ENCODE assay signal across 8 cellular contexts in genomic region chr3:149813367-149814281, GRCh38. TPM values are rescaled to one million over a fixed set of nuclear protein-coding genes. Genes with fewer than 3 reads are reported as not detected.
DNase-seq lines count a peak whose midpoint lies in the region; ATAC-seq and TF ChIP-seq lines count a peak whose summit lies in the region.

No MANE protein-coding gene starts in this region.

- peak overlapping the region; percentile 92 for H3K56ac ChIP-seq in mesendoderm (ENCODE audit: low read length)

- H3K27me3 ChIP-seq in HUES64 (ENCODE audit: insufficient read depth, low read length) = no peaks in the 10 kb centered on the region
- H3K27me3 ChIP-seq in endodermal cell (ENCODE audit: control insufficient read depth, insufficient read depth, low read length, poor library complexity, severe bottlenecking) = no peaks in the 10 kb centered on the region
- no peaks in the 10 kb centered on the region for H3K27me3 ChIP-seq in mesendoderm (ENCODE audit: insufficient read depth, low read length, poor library complexity)
- H3K27me3 ChIP-seq in thymus (ENCODE audit: control insufficient read depth, insufficient read depth) = no peaks in the 10 kb centered on the region

- WGBS in HUES64 = 3% methylated on average over 29 of the region's 29 CpGs
- WGBS in endodermal cell (ENCODE audit: insufficient coverage in 1 of 2, insufficient read length in 1 of 2), 2 experiments = 2% methylated on average over 17 to 29 of the region's 29 CpGs
- no CpG with 5 or more reads among the region's 29 CpGs for WGBS in mesendoderm (ENCODE audit: extremely low coverage, insufficient coverage, low lambda C conversion rate)
- under 1% methylated on average over 29 of the region's 29 CpGs for WGBS in thymus

- H3K9ac ChIP-seq in HUES64 (ENCODE audit: low read depth, low read length) (peak overlapping the region; percentile 85), endodermal cell (ENCODE audit: extremely low read depth, low read length, poor library complexity, severe bottlenecking) (peak overlapping the region; percentile 21), mesendoderm (ENCODE audit: low read length) (peak overlapping the region; percentile 83)

- peak overlapping the region; percentile 98 for H3K27ac Mint-ChIP-seq in endodermal cell

- H3K79me2 ChIP-seq in mesendoderm (ENCODE audit: control insufficient read depth, insufficient read depth, low read length) = peaks cover 24% of the 10 kb centered on the region

- H4K8ac ChIP-seq in mesendoderm (ENCODE audit: low read depth, low read length) = no peak overlapping the region

- peak overlapping the region; percentile 5 for H3K18ac ChIP-seq in mesendoderm (ENCODE audit: low read length)

- H3K4me1 ChIP-seq in HUES64 (ENCODE audit: insufficient read depth, low read length) (peaks cover 16% of the 10 kb centered on the region), endodermal cell (ENCODE audit: control insufficient read depth, insufficient read depth, low read length) (no peaks in the 10 kb centered on the region), mesendoderm (ENCODE audit: control insufficient read depth, low read depth, low read length) (no peaks in the 10 kb centered on the region), thymus (ENCODE audit: control insufficient read depth, insufficient read depth, low read length) (peaks cover 6% of the 10 kb centered on the region)

- peaks cover 3% of the 10 kb centered on the region for H3K79me1 ChIP-seq in mesendoderm (ENCODE audit: low read length)

- peaks cover 18% of the 10 kb centered on the region for H3K4me1 Mint-ChIP-seq in endodermal cell

- H3K9me3 Mint-ChIP-seq in endodermal cell = no peaks in the 10 kb centered on the region

- peak overlapping the region; percentile 91 for H3K4me3 Mint-ChIP-seq in endodermal cell

- H2BK15ac ChIP-seq in mesendoderm (replicated peaks; ENCODE audit: low read depth) = no peak overlapping the region

- H3K36me3 ChIP-seq in HUES64 (ENCODE audit: insufficient read depth, low read length) = no peaks in the 10 kb centered on the region
- no peaks in the 10 kb centered on the region for H3K36me3 ChIP-seq in endodermal cell (ENCODE audit: control insufficient read depth, insufficient read depth, low read length)
- H3K36me3 ChIP-seq in mesendoderm (ENCODE audit: control insufficient read depth, insufficient read depth, low read length) = no peaks in the 10 kb centered on the region
- no peaks in the 10 kb centered on the region for H3K36me3 ChIP-seq in thymus (ENCODE audit: control insufficient read depth, insufficient read depth)

- TF ChIP-seq CTCF in VCaP (conservative IDR thresholded peaks at IDR 0.05) (no peak), endodermal cell (conservative IDR thresholded peaks at IDR 0.05) (no peak)

- H3K4ac ChIP-seq in mesendoderm (ENCODE audit: low read depth, low read length) = no peak overlapping the region

- DNase-seq in GM04503 (ENCODE audit: low read depth) = peak; percentile 11
- DNase-seq in endodermal cell = peak; percentile 71
- DNase-seq in mesendoderm = peak; percentile 78
- DNase-seq in MV-4-11 (lab: John Stamatoyannopoulos, UW) = no peak

- H3K27me3 Mint-ChIP-seq in endodermal cell (ENCODE audit: insufficient read depth) = no peaks in the 10 kb centered on the region

- peak overlapping the region; percentile 84 for H3K27ac ChIP-seq in HUES64 (ENCODE audit: low read depth, low read length)
- H3K27ac ChIP-seq in VCaP = peak overlapping the region; percentile 96
- H3K27ac ChIP-seq in endodermal cell (ENCODE audit: low read depth, low read length) = peak overlapping the region; percentile 54
- peak overlapping the region; percentile 67 for H3K27ac ChIP-seq in mesendoderm (ENCODE audit: low read depth, low read length)
- peak overlapping the region; percentile 96 for H3K27ac ChIP-seq in thymus (ENCODE audit: low read depth)

- no peak overlapping the region for H2BK120ac ChIP-seq in mesendoderm (ENCODE audit: low read depth, low read length)

- peak overlapping the region; percentile 91 for H3K4me3 ChIP-seq in HUES64 (ENCODE audit: low read length)
- peak overlapping the region; percentile 89 for H3K4me3 ChIP-seq in endodermal cell (ENCODE audit: low read length)
- peak overlapping the region; percentile 63 for H3K4me3 ChIP-seq in mesendoderm (ENCODE audit: low read length)
- H3K4me3 ChIP-seq in thymus (ENCODE audit: low read length) = peak overlapping the region; percentile 75

- peak; percentile 14 for ATAC-seq in GM21619 (IDR thresholded peaks at IDR 0.05; ENCODE audit: unreplicated experiment)

- H3K4me2 ChIP-seq in mesendoderm (ENCODE audit: low read length) = peak overlapping the region; percentile 65

- H3K23ac ChIP-seq in mesendoderm (ENCODE audit: low read length) = no peak overlapping the region

- no peaks in the 10 kb centered on the region for H3K9me3 ChIP-seq in HUES64 (ENCODE audit: insufficient read depth, low read depth, low read length)
- H3K9me3 ChIP-seq in endodermal cell (ENCODE audit: control insufficient read depth, low read length) = no peaks in the 10 kb centered on the region
- no peaks in the 10 kb centered on the region for H3K9me3 ChIP-seq in thymus (ENCODE audit: control insufficient read depth)

- no peak overlapping the region for H4K5ac ChIP-seq in mesendoderm (ENCODE audit: low read length)

- peaks cover 3% of the 10 kb centered on the region for H3K36me3 Mint-ChIP-seq in endodermal cell (ENCODE audit: low read depth)

- no peak overlapping the region for H2BK5ac ChIP-seq in mesendoderm (ENCODE audit: low read length)

- no peak overlapping the region for H2AK5ac ChIP-seq in mesendoderm (ENCODE audit: low read length)

RNA-seq across cellular contexts. Expression of gene RNF13, which starts 0.6 kb away (rescaled TPM):
- 26.8 TPM for polyA plus RNA-seq in HUES64 (2013, experiment 1 of 2)
- polyA plus RNA-seq in HUES64 (2013, experiment 2 of 2) = 29.9 TPM
- 10 to 100 TPM; 21.3 to 32.7 TPM for total RNA-seq in endodermal cell
- polyA plus RNA-seq in endodermal cell (2013, experiment 1 of 2) = 36.0 TPM
- polyA plus RNA-seq in endodermal cell (2013, experiment 2 of 2) = 33.9 TPM
- 31.8 TPM for polyA plus RNA-seq in mesendoderm (2013, experiment 1 of 2)
- 34.6 TPM for polyA plus RNA-seq in mesendoderm (2013, experiment 2 of 2)
- 57.2 TPM for polyA plus RNA-seq in thymus

RNA-seq across cellular contexts. Expression of gene ANKUB1, which starts 21.3 kb away (rescaled TPM):
- polyA plus RNA-seq in HUES64 (2013, experiment 1 of 2) = not detected
- not detected for polyA plus RNA-seq in HUES64 (2013, experiment 2 of 2)
- total RNA-seq in endodermal cell = not detected
- not detected for polyA plus RNA-seq in endodermal cell (2013, experiment 1 of 2)
- not detected for polyA plus RNA-seq in endodermal cell (2013, experiment 2 of 2)
- not detected for polyA plus RNA-seq in mesendoderm (2013, experiment 1 of 2)
- polyA plus RNA-seq in mesendoderm (2013, experiment 2 of 2) = not detected
- not detected for polyA plus RNA-seq in thymus

Comparison
In these comparisons a context has a peak if more than half of its experiments do, and no peak if none do; other contexts are left out.
1. H3K9ac ChIP-seq: peak in every context shown above with its lines; median percentile 85 in HUES64; 83 in mesendoderm; 21 in endodermal cell.